10 cellular contexts compared by ENCODE assay signal in the genomic region with DNA sequence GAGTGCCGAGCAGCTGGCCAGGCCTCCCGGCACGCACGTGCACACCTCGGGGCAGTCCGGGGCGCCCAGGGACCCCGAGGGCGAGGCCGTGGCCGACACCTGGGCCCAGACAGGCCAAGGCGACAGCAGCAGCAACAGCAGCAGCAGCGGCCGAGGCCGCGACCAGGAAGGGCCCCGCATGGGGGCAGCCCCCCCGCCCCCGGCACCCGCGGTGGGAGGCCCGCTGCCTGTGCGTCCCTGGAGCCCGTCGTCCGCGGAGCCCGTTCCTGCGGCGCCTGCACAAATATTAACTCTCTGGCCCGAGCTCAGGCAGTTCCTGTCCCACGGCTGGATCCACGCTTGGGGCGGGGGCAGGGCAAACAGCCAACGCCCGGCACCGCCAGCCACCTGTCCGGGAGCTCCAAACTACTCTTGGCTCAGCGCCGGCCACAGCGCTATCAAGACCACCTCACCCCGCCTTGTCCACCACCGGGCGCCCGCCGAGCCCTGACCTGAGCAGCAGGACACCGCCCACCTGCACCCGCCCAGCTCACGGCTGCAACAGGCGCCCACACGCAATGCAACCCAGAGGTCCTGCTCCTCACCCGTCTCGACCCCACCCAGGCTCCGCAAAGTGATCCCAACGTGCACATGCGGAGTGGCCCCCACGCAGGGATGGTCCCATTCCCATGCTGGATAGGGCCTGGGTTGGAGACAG. TPM values are rescaled to one million over a fixed set of nuclear protein-coding genes. Genes with fewer than 3 reads are reported as not detected.
DNase-seq lines count a peak whose midpoint lies in the region; ATAC-seq, FAIRE-seq and TF ChIP-seq lines count a peak whose summit lies in the region.
"Had no signal": no experiment of that assay in that cellular context is flagged by ENCODE, and none has a peak within 500 bp of the region (broad histone marks: within the 10 kb centered on the region; RNA-seq: fewer than 3 reads in every experiment).

A gene with protein sequence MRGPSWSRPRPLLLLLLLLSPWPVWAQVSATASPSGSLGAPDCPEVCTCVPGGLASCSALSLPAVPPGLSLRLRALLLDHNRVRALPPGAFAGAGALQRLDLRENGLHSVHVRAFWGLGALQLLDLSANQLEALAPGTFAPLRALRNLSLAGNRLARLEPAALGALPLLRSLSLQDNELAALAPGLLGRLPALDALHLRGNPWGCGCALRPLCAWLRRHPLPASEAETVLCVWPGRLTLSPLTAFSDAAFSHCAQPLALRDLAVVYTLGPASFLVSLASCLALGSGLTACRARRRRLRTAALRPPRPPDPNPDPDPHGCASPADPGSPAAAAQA (minus strand): TSS at position 288 of the 697 bp plus-strand sequence. CDS start 108 bp downstream, at position 180.

- H3K27me3 Mint-ChIP-seq in activated naive CD4-positive, alpha-beta T cell treated with anti-CD3 and anti-CD28 coated beads, Interleukin-2, amount 50 U/mL, for 24 hours, result peaks cover 13% of the 10 kb centered on the region

- TF ChIP-seq POLR2A in GM12878 (IDR thresholded peaks at IDR 0.05; ENCODE audit: low read depth, low read length) (no peak), tibial nerve (IDR thresholded peaks at IDR 0.05) (no peak)

- H3K4me1 ChIP-seq in GM12878 (ENCODE audit: control insufficient read depth, insufficient read depth, low read length), result peaks cover 8% of the 10 kb centered on the region; the same call in 1 of the 2 replicates
- H3K4me1 ChIP-seq in lower lobe of right lung, result peaks cover 25% of the 10 kb centered on the region
- peaks cover 0 to 35% (median 16%) of the 10 kb centered on the region in 4 donors for H3K4me1 ChIP-seq in tibial nerve

- WGBS in GM12878 (ENCODE audit: insufficient coverage, insufficient replicate concordance, low lambda C conversion rate, missing lambda C conversion rate), result 19% methylated on average over 23 of the region's 57 CpGs
- WGBS in tibial nerve, 2 donors, result 11 to 28% methylated on average over 5 to 53 of the region's 57 CpGs

- intact Hi-C loops in GM12878 (cut with micrococcal nuclease; ENCODE audit: unreplicated experiment), result no loop called here
- intact Hi-C loops in lower lobe of right lung (cut with DNase I), result no loop called here

- TF ChIP-seq CTCF in GM12878 (IDR thresholded peaks at IDR 0.05 in 2 of 3, conservative IDR thresholded peaks at IDR 0.05 in 1 of 3; ENCODE audit: control insufficient read depth in 2 of 3, extremely low read depth in 1 of 3, insufficient read depth in 1 of 3, low read depth in 3 of 3, low read length in 3 of 3) (no peak), lower lobe of right lung (IDR thresholded peaks at IDR 0.05) (no peak), tibial nerve (IDR thresholded peaks at IDR 0.05) (no peak), omental fat pad (IDR thresholded peaks at IDR 0.05) (no peak)

- no peaks in the 10 kb centered on the region for H3K9me3 ChIP-seq in GM12878 (replicated peaks; ENCODE audit: control insufficient read depth, insufficient read depth, low read length)
- H3K9me3 ChIP-seq in lower lobe of right lung, result no peaks in the 10 kb centered on the region
- H3K9me3 ChIP-seq in tibial nerve, result no peaks in the 10 kb centered on the region

- H3K79me2 ChIP-seq in GM12878 (ENCODE audit: control insufficient read depth, insufficient read depth, low read length), result no peaks in the 10 kb centered on the region

- RAD21 ChIA-PET in GM12878 (lab: Charles Lee; ENCODE audit: unreplicated experiment), result interaction anchor here (0.5 to 4.3 kb wide), 3 partner anchors 19 to 42 kb away, joined by 3 to 25 read pairs (median 14); no protein-coding TSS in a partner anchor

- no TSS peak for BruUV-seq in GM12878 (replicated peaks; lab: Mats Ljungman, UMichigan)

- no peaks in the 10 kb centered on the region for H4K20me1 ChIP-seq in GM12878 (ENCODE audit: control insufficient read depth, insufficient read depth)

- H3K27me3 ChIP-seq in GM12878 (replicated peaks in 1 of 2; ENCODE audit: control insufficient read depth in 2 of 2, insufficient read depth in 2 of 2, low read length in 1 of 2) (peaks cover 0 to 8% of the 10 kb centered on the region in 2 experiments; a peak in 3 of 4 replicates), lower lobe of right lung (ENCODE audit: low read depth) (peaks cover 71% of the 10 kb centered on the region), tibial nerve (peaks cover 9 to 58% of the 10 kb centered on the region in 2 donors)

- peak within 1 kb of the TSS; percentile 41 for H3K27ac Mint-ChIP-seq in activated naive CD4-positive, alpha-beta T cell treated with anti-CD3 and anti-CD28 coated beads, Interleukin-2, amount 50 U/mL, for 24 hours
- H3K27ac Mint-ChIP-seq in activated naive CD4-positive, alpha-beta T cell treated with anti-CD3 and anti-CD28 coated beads, Interleukin-2, amount 50 U/mL, for 72 hours, result no peak within 1 kb of the TSS

- no peaks in the 10 kb centered on the region for H3K36me3 Mint-ChIP-seq in activated naive CD4-positive, alpha-beta T cell treated with anti-CD3 and anti-CD28 coated beads, Interleukin-2, amount 50 U/mL, for 24 hours
- no peaks in the 10 kb centered on the region for H3K36me3 Mint-ChIP-seq in activated naive CD4-positive, alpha-beta T cell treated with anti-CD3 and anti-CD28 coated beads, Interleukin-2, amount 50 U/mL, for 72 hours

- CTCF ChIA-PET in GM12878 (lab: Yijun Ruan, JAX), result interaction anchor here (1.1 kb wide), 1 partner anchor 58 kb away, joined by 5 read pairs; the partner anchor contains the start of gene RNF224

- peak within 1 kb of the TSS; percentile 61 for H3K4me3 Mint-ChIP-seq in activated naive CD4-positive, alpha-beta T cell treated with anti-CD3 and anti-CD28 coated beads, Interleukin-2, amount 50 U/mL, for 24 hours

- TF ChIP-seq EP300 in GM12878 (IDR thresholded peaks at IDR 0.05; ENCODE audit: borderline replicate concordance in 1 of 2, control insufficient read depth in 1 of 2, low read depth in 2 of 2, low read length in 2 of 2) (no peak), tibial nerve (IDR thresholded peaks at IDR 0.05) (no peak)

- POLR2A ChIA-PET in GM12878 (lab: Charles Lee), result interaction anchor here (0.5 to 4.4 kb wide), 9 partner anchors 12 to 74 kb away, joined by 3 to 37 read pairs (median 5); partner anchors contain the start of genes ANAPC2, SSNA1 and TPRN

- peaks cover 4% of the 10 kb centered on the region for H3K4me1 Mint-ChIP-seq in activated naive CD4-positive, alpha-beta T cell treated with anti-CD3 and anti-CD28 coated beads, Interleukin-2, amount 50 U/mL, for 24 hours

- H2AFZ ChIP-seq in GM12878 (ENCODE audit: control insufficient read depth, low read depth, low read length), result peak within 1 kb of the TSS; percentile 60

- FAIRE-seq in GM12878 (lab: Jason Lieb, UNC), result no peak

- DNase-seq in activated naive CD4-positive, alpha-beta T cell treated with anti-CD3 and anti-CD28 coated beads, Interleukin-2, amount 50 U/mL, for 72 hours (ENCODE audit: low spot score in 2 of 2), result no peak
- DNase-seq in GM12878 (ENCODE audit: low read depth, low spot score) (no peak), lower lobe of right lung (no peak), tibial nerve (ENCODE audit: low spot score in 2 of 2) (no peak), omental fat pad (ENCODE audit: low spot score) (no peak), DMS114 treated with DMSO at 0.1 percent for 48 hours (lab: John Stamatoyannopoulos, UW; ENCODE audit: unreplicated experiment) (no peak), AG08396 (ENCODE audit: low spot score) (no peak)
- DNase-seq: activated CD4-positive, CD25-positive, alpha-beta regulatory T cell treated with anti-CD3 and anti-CD28 coated beads, Interleukin-2, amount 50 U/mL, for 72 hours had no signal

- no peaks in the 10 kb centered on the region for H3K9me3 Mint-ChIP-seq in activated naive CD4-positive, alpha-beta T cell treated with anti-CD3 and anti-CD28 coated beads, Interleukin-2, amount 50 U/mL, for 24 hours
- H3K9me3 Mint-ChIP-seq in activated naive CD4-positive, alpha-beta T cell treated with anti-CD3 and anti-CD28 coated beads, Interleukin-2, amount 50 U/mL, for 72 hours, result no peaks in the 10 kb centered on the region

- H3K4me3 ChIP-seq in GM12878, result peak within 1 kb of the TSS; percentile 53; the same call in 1 of the 2 replicates
- H3K4me3 ChIP-seq in lower lobe of right lung, result peak within 1 kb of the TSS; percentile 41
- peak within 1 kb of the TSS in 3 of 4 donors; percentile 13 to 41 (median 22) for H3K4me3 ChIP-seq in tibial nerve

- in situ Hi-C loops in GM12878 (cut with MboI), result no loop called here

- no peak for ATAC-seq in activated naive CD4-positive, alpha-beta T cell treated with anti-CD3 and anti-CD28 coated beads, Interleukin-2, amount 50 U/mL, for 72 hours
- no peak; the same call in 2 of the 3 replicates for ATAC-seq in GM12878
- ATAC-seq in lower lobe of right lung, result no peak
- ATAC-seq in omental fat pad (ENCODE audit: low FRiP score), result no peak
- ATAC-seq: sciatic nerve had no signal

- H3K36me3 ChIP-seq in GM12878 (ENCODE audit: control insufficient read depth in 2 of 2, insufficient read depth in 2 of 2, low read length in 1 of 2) (no peaks in the 10 kb centered on the region), lower lobe of right lung (no peaks in the 10 kb centered on the region), tibial nerve (no peaks in the 10 kb centered on the region)

- SMC1A ChIA-PET in GM12878 (lab: Charles Lee; ENCODE audit: uncharacterized antibody, unreplicated experiment), result interaction anchor here (2.7 kb wide), 1 partner anchor 19 kb away, joined by 8 read pairs; no protein-coding TSS in a partner anchor

- H3K9ac ChIP-seq in GM12878 (ENCODE audit: control insufficient read depth, insufficient read depth, low read length), result no peak within 1 kb of the TSS

- TF ChIP-seq RAD21 in GM12878 (IDR thresholded peaks at IDR 0.05; ENCODE audit: insufficient read depth, low read depth, low read length), result no peak

- H3K27ac ChIP-seq in GM12878 (ENCODE audit: control insufficient read depth, insufficient read depth) (no peak within 1 kb of the TSS), lower lobe of right lung (no peak within 1 kb of the TSS), tibial nerve (no peak within 1 kb of the TSS)

- peak within 1 kb of the TSS; percentile 82 for H3K4me2 ChIP-seq in GM12878 (ENCODE audit: control insufficient read depth, insufficient read depth)

RNA-seq across cellular contexts. Expression of the gene that starts here (rescaled TPM):
- total RNA-seq in activated naive CD4-positive, alpha-beta T cell treated with anti-CD3 and anti-CD28 coated beads, Interleukin-2, amount 50 U/mL, for 72 hours, result not detected
- 3.5 and 5.3 TPM in 2 replicates for total RNA-seq in GM12878 (2013; cell fraction: nucleolus; rRNA removed)
- total RNA-seq in GM12878 (2014; rRNA removed) (0.11 TPM in 1 of 2 replicates, not detected in the other), GM12878 (2014; rRNA removed; fragmentation: Illumina TruSeq; extraction: Trizol) (not detected in 2 replicates), GM12878 (2021) (0.58 and 0.64 TPM in 2 replicates), lower lobe of right lung (1.0 TPM), tibial nerve (not detected), omental fat pad (not detected)
- polyA plus RNA-seq in GM12878 (2011; ENCODE audit: low read depth), result not detected
- polyA plus RNA-seq in GM12878 (2011; rRNA removed) (0.29 TPM in 1 of 2 replicates, not detected in the other), GM12878 (2014; fragmentation: Illumina TruSeq; extraction: Trizol) (not detected in 2 replicates), GM12878 (2014; fragmentation: Nextera tagmentation; extraction: Ambion mirVana) (not detected), GM12878 (2014; rRNA removed) (0.69 and 0.82 TPM in 2 replicates), GM12878 (2016; fragmentation: Nextera tagmentation; extraction: Ambion mirVana) (under 1 TPM; 0.33 to 0.91 TPM)
- polyA plus RNA-seq in GM12878 (2011; cell fraction: cytosol; rRNA removed), result 0.52 and 1.2 TPM in 2 replicates
- 3.7 and 4.4 TPM in 2 replicates for polyA plus RNA-seq in GM12878 (2011; cell fraction: nucleus; rRNA removed)
- 0.30 and 0.88 TPM in 2 replicates for polyA plus RNA-seq in GM12878 (2012)
- not detected in 2 replicates for polyA minus RNA-seq in GM12878 (2011; rRNA and poly(A)+ RNA removed)
- 1.2 TPM in 1 of 2 replicates, not detected in the other for polyA minus RNA-seq in GM12878 (2011; cell fraction: cytosol; rRNA and poly(A)+ RNA removed)
- polyA minus RNA-seq in GM12878 (2011; cell fraction: nucleus; rRNA and poly(A)+ RNA removed), result 2.1 and 3.7 TPM in 2 replicates
- total RNA-seq: sciatic nerve had no signal
